8 cellular contexts compared by ENCODE assay signal in genomic region chr16:89248196-89249005, GRCh38. TPM values are rescaled to one million over a fixed set of nuclear protein-coding genes. Genes with fewer than 3 reads are reported as not detected.
DNase-seq lines count a peak whose midpoint lies in the region; ATAC-seq, FAIRE-seq and TF ChIP-seq lines count a peak whose summit lies in the region.

No MANE protein-coding gene starts in this region.

- H3K4me1 ChIP-seq in right atrium auricular region (peaks cover 0 to 8% of the 10 kb centered on the region in 2 donors), body of pancreas (peaks cover 14% of the 10 kb centered on the region), small intestine (ENCODE audit: control insufficient read depth in 2 of 2, insufficient read depth in 1 of 2, low read depth in 1 of 2, low read length in 1 of 2) (no peaks in the 10 kb centered on the region), MM.1S (ENCODE audit: low read length) (no peaks in the 10 kb centered on the region)

- H3K4me2 ChIP-seq in MM.1S (ENCODE audit: low read depth, low read length) = no peak overlapping the region

- no peaks in the 10 kb centered on the region for H3K27me3 ChIP-seq in right atrium auricular region
- no peaks in the 10 kb centered on the region for H3K27me3 ChIP-seq in body of pancreas
- no peaks in the 10 kb centered on the region for H3K27me3 ChIP-seq in small intestine (ENCODE audit: control insufficient read depth in 2 of 2, insufficient read depth in 2 of 2, low read length in 2 of 2)
- no peaks in the 10 kb centered on the region for H3K27me3 ChIP-seq in MM.1S (replicated peaks; ENCODE audit: insufficient read depth, low read length)

- peaks cover 0 to 6% of the 10 kb centered on the region in 2 donors for H3K4me1 Mint-ChIP-seq in natural killer cell

- no peak overlapping the region for H3K27ac Mint-ChIP-seq in natural killer cell

- ATAC-seq in Right ventricle myocardium superior (ENCODE audit: poor library complexity) (no peak), natural killer cell (no peak), body of pancreas (no peak)

- H3K4me3 ChIP-seq in right atrium auricular region (peak overlapping the region; percentile 44 to 59), coronary artery (peak overlapping the region; percentile 72), body of pancreas (no peak overlapping the region), small intestine (ENCODE audit: low read depth in 1 of 2, low read length in 2 of 2) (peak overlapping the region in 1 of 2 donors; percentile 64), MM.1S (ENCODE audit: low read length) (no peak overlapping the region)

- H3K9me2 ChIP-seq in MM.1S (replicated peaks; ENCODE audit: insufficient read depth, low read length) = no peaks in the 10 kb centered on the region

- no peaks in the 10 kb centered on the region for H3K27me3 Mint-ChIP-seq in natural killer cell (ENCODE audit: low read depth in 2 of 2)

- no peak for FAIRE-seq in small intestine (lab: Jason Lieb, UNC)

- no peak overlapping the region for H2AFZ ChIP-seq in MM.1S (ENCODE audit: low read length)

- no peaks in the 10 kb centered on the region for H3K79me2 ChIP-seq in MM.1S (ENCODE audit: low read length)

- H3K4me3 Mint-ChIP-seq in natural killer cell = peak overlapping the region; percentile 77

- no peak for DNase-seq in right atrium auricular region (ENCODE audit: low spot score)
- no peak for DNase-seq in Right ventricle myocardium superior
- DNase-seq in coronary artery (ENCODE audit: low spot score) = no peak
- DNase-seq in natural killer cell = no peak
- no peak for DNase-seq in body of pancreas
- no peak for DNase-seq in small intestine
- DNase-seq in MM.1S = no peak
- DNase-seq in DMS 273 treated with DMSO at 0.1 percent for 48 hours (lab: John Stamatoyannopoulos, UW) = no peak

- H3K9ac ChIP-seq in MM.1S (ENCODE audit: low read length) = no peak overlapping the region

- H3K36me3 Mint-ChIP-seq in natural killer cell = no peaks in the 10 kb centered on the region

- H3K9me3 Mint-ChIP-seq in natural killer cell = peaks cover 2 to 10% of the 10 kb centered on the region in 2 donors

- WGBS in body of pancreas, 2 donors = 58 to 73% methylated on average over 38 to 71 of the region's 71 CpGs
- 61 to 65% (median 65%) methylated on average over 66 to 71 of the region's 71 CpGs for WGBS in small intestine, 3 donors

- no peaks in the 10 kb centered on the region for H3F3A ChIP-seq in MM.1S (ENCODE audit: insufficient read depth, low read length)

- no peaks in the 10 kb centered on the region for H3K9me3 ChIP-seq in right atrium auricular region
- H3K9me3 ChIP-seq in body of pancreas = no peaks in the 10 kb centered on the region
- H3K9me3 ChIP-seq in small intestine (ENCODE audit: control insufficient read depth, low read depth) = no peaks in the 10 kb centered on the region
- no peaks in the 10 kb centered on the region for H3K9me3 ChIP-seq in MM.1S (replicated peaks; ENCODE audit: insufficient read depth, low read length)

- intact Hi-C loops in Right ventricle myocardium superior (cut with DNase I) = no loop called here
- intact Hi-C loops in natural killer cell (cut with micrococcal nuclease) = loop anchor here (10.0 kb wide), 1 partner anchor 66 kb away; no protein-coding TSS in a partner anchor
- intact Hi-C loops in body of pancreas (cut with DNase I) = loop anchor here (10.0 kb wide), 1 partner anchor 256 kb away; the partner anchor contains the start of gene SPG7

- H3K36me3 ChIP-seq in right atrium auricular region = no peaks in the 10 kb centered on the region
- no peaks in the 10 kb centered on the region for H3K36me3 ChIP-seq in body of pancreas (replicated peaks in 1 of 2; ENCODE audit: insufficient read depth in 1 of 2, low read depth in 2 of 2)
- H3K36me3 ChIP-seq in small intestine (ENCODE audit: control insufficient read depth in 2 of 2, insufficient read depth in 2 of 2, low read length in 2 of 2) = no peaks in the 10 kb centered on the region
- H3K36me3 ChIP-seq in MM.1S (replicated peaks; ENCODE audit: insufficient read depth, low read length) = no peaks in the 10 kb centered on the region

- H3K27ac ChIP-seq in right atrium auricular region (no peak overlapping the region), coronary artery (no peak overlapping the region), body of pancreas (no peak overlapping the region), small intestine (ENCODE audit: low read depth in 1 of 2, low read length in 1 of 2) (no peak overlapping the region), MM.1S (ENCODE audit: low read length) (no peak overlapping the region)

- no peaks in the 10 kb centered on the region for H4K20me1 ChIP-seq in MM.1S (ENCODE audit: insufficient read depth, low read length)

- no peak for TF ChIP-seq POLR2A in body of pancreas (IDR thresholded peaks at IDR 0.05)

- TF ChIP-seq CTCF in right atrium auricular region (IDR thresholded peaks at IDR 0.05) = no peak
- TF ChIP-seq CTCF in coronary artery (IDR thresholded peaks at IDR 0.05) = no peak
- TF ChIP-seq CTCF in natural killer cell (IDR thresholded peaks at IDR 0.05) = no peak
- no peak for TF ChIP-seq CTCF in body of pancreas (IDR thresholded peaks at IDR 0.05)
- TF ChIP-seq CTCF in MM.1S (IDR thresholded peaks at IDR 0.05; ENCODE audit: low read length) = no peak

RNA-seq across cellular contexts. Expression of gene ZNF778, which starts 30.9 kb away (rescaled TPM):
- total RNA-seq in right atrium auricular region (1 to 10 TPM; 5.7 to 8.0 TPM), Right ventricle myocardium superior (9.9 TPM), natural killer cell (10 to 100 TPM in 2 of 3 donors, 1 to 10 TPM in 1; 7.0 to 14.1 (median 11.8) TPM), body of pancreas (1 to 10 TPM; 4.9 to 5.6 TPM)
- 1 to 10 TPM in 2 of 3 donors, under 1 TPM in 1; 0.89 to 1.2 (median 1.1) TPM for polyA plus RNA-seq in small intestine

RNA-seq across cellular contexts. Expression of gene SLC22A31, which starts 48.1 kb away (rescaled TPM):
- under 1 TPM in 1 of 2 donors, not detected in 1; 0.75 TPM for total RNA-seq in right atrium auricular region
- not detected for total RNA-seq in Right ventricle myocardium superior
- total RNA-seq in natural killer cell = under 1 TPM in 1 of 3 donors, not detected in 2; 0.75 TPM
- 10 to 100 TPM in 1 of 2 donors, not detected in 1; 68.2 TPM for total RNA-seq in body of pancreas
- 1 to 10 TPM in 2 of 3 donors, under 1 TPM in 1; 0.67 to 2.4 (median 1.2) TPM for polyA plus RNA-seq in small intestine

Comparison
In these comparisons a context has a peak if more than half of its experiments do, and no peak if none do; other contexts are left out.
1. H3K4me3 ChIP-seq: peak in right atrium auricular region (2 of 2) and coronary artery (single experiment); none in body of pancreas (0 of 2) and MM.1S (single experiment).